ENCODE assay signal across 1 cellular context in genomic region chr10:3102721-3103410, GRCh38.
TF ChIP-seq lines count a peak whose summit lies in the region.

No MANE protein-coding gene starts in this region.

TF ChIP-seq in GM23338, 12 proteins besides CTCF, POLR2A, EP300 and RAD21 (continued from another document):
- TF ChIP-seq ZNF462 (CRISPR knock-in tag; IDR thresholded peaks at IDR 0.05) (no peak), NANOG (IDR thresholded peaks at IDR 0.05; ENCODE audit: borderline replicate concordance) (no peak), ETS1 (IDR thresholded peaks at IDR 0.05) (no peak), EZH2phosphoT487 (IDR thresholded peaks at IDR 0.05; ENCODE audit: unreplicated experiment) (no peak), STAT1 (IDR thresholded peaks at IDR 0.05; ENCODE audit: unreplicated experiment) (no peak)
